ENCODE assay signal across 9 cellular contexts in the genomic region with DNA sequence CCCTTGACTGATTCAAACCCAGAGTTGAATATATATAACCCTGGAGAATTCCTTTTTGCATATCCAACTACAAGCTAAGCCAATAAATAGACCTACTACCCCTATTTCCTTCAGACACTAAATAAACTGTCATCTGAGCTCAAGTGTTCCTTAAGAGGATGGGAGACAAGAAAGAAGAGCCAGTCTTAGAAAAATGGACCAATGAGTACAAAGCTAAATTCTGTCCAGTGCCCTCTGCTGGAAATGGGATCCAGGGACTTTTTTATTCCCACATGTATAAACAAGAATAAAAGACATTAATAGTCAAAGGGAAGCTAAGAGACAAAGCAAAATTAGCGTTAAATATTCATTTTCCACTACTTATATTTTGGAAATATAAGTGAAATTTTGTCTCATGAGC. TPM values are rescaled to one million over a fixed set of nuclear protein-coding genes. Genes with fewer than 3 reads are reported as not detected.
DNase-seq lines count a peak whose midpoint lies in the region; ATAC-seq and TF ChIP-seq lines count a peak whose summit lies in the region.
"Had no signal": no experiment of that assay in that cellular context is flagged by ENCODE, and none has a peak within 500 bp of the region (broad histone marks: within the 10 kb centered on the region; RNA-seq: fewer than 3 reads in every experiment).

No MANE protein-coding gene starts in this region.

- no peak for TF ChIP-seq EP300 in gastroesophageal sphincter (IDR thresholded peaks at IDR 0.05)
- TF ChIP-seq EP300 in transverse colon (IDR thresholded peaks at IDR 0.05; ENCODE audit: low read depth): no peak

- peak overlapping the region in 3 of 4 donors; percentile 76 to 95 (median 92) for H3K27ac ChIP-seq in gastroesophageal sphincter
- peak overlapping the region; percentile 94 to 98 (median 96) for H3K27ac ChIP-seq in transverse colon
- no peak overlapping the region for H3K27ac ChIP-seq in SJCRH30
- H3K27ac ChIP-seq in heart left ventricle: peak overlapping the region in 3 of 12 donors; percentile 8 to 97 (median 16)

- CTCF ChIA-PET in activated naive CD4-positive, alpha-beta T cell treated with anti-CD3 and anti-CD28 coated beads, Interleukin-2, amount 10 ng/mL, durations not matched to agents 7 days and 5 days (lab: Charles Lee): interaction anchor here (0.8 to 3.6 kb wide), 8 partner anchors 14 to 130 kb away, joined by 3 to 21 read pairs (median 6); a partner anchor contains a TSS

- DNase-seq in activated naive CD4-positive, alpha-beta T cell treated with anti-CD3 and anti-CD28 coated beads, Interleukin-2, amount 10 ng/mL, durations not matched to agents 7 days and 5 days: no peak
- DNase-seq in T-helper 17 cell (no peak), transverse colon (no peak), NCI-H187 (lab: John Stamatoyannopoulos, UW) (no peak), SJCRH30 (no peak), heart left ventricle (no peak)
- DNase-seq: NCI-H1694 had no signal

- ATAC-seq in T-helper 17 cell (no peak), gastroesophageal sphincter (no peak), heart left ventricle (no peak)

- 44 to 67% methylated on average over 1 of the region's 1 CpG for WGBS in gastroesophageal sphincter (ENCODE audit: low coverage in 1 of 2), 2 donors
- 82 to 92% methylated on average over 1 of the region's 1 CpG for WGBS in transverse colon (ENCODE audit: low coverage in 1 of 2), 2 donors
- 67 to 81% (median 71%) methylated on average over 1 of the region's 1 CpG for WGBS in heart left ventricle, 4 donors

- H3K27me3 Mint-ChIP-seq in activated naive CD4-positive, alpha-beta T cell treated with anti-CD3 and anti-CD28 coated beads, Interleukin-2, amount 50 U/mL, for 24 hours: no peaks in the 10 kb centered on the region
- peaks cover 5% of the 10 kb centered on the region for H3K27me3 Mint-ChIP-seq in activated naive CD4-positive, alpha-beta T cell treated with anti-CD3 and anti-CD28 coated beads, Interleukin-2, amount 10 ng/mL, durations not matched to agents 7 days and 5 days
- H3K27me3 Mint-ChIP-seq in T-helper 17 cell: no peaks in the 10 kb centered on the region

- in situ Hi-C loops in transverse colon (cut with MboI; ENCODE audit: low pct_ligation_motif_present in 1 of 4, low pct_unique_long_range_greater_than_20kb in 1 of 4, low sequenced_read_pairs in 3 of 4): no loop called here

- intact Hi-C loops in transverse colon (cut with DNase I; ENCODE audit: low total_unique reads): no loop called here
- intact Hi-C loops in heart left ventricle (cut with DNase I): loop anchor here in 1 of 10 donors (5.0 kb wide), 1 partner anchor 55 kb away; a partner anchor contains a TSS

- H3K4me1 Mint-ChIP-seq in activated naive CD4-positive, alpha-beta T cell treated with anti-CD3 and anti-CD28 coated beads, Interleukin-2, amount 50 U/mL, for 24 hours: peaks cover 68% of the 10 kb centered on the region
- H3K4me1 Mint-ChIP-seq in activated naive CD4-positive, alpha-beta T cell treated with anti-CD3 and anti-CD28 coated beads, Interleukin-2, amount 10 ng/mL, durations not matched to agents 7 days and 5 days: peaks cover 65% of the 10 kb centered on the region
- peaks cover 59% of the 10 kb centered on the region for H3K4me1 Mint-ChIP-seq in T-helper 17 cell

- H3K27me3 ChIP-seq in gastroesophageal sphincter: no peaks in the 10 kb centered on the region
- no peaks in the 10 kb centered on the region for H3K27me3 ChIP-seq in transverse colon
- no peaks in the 10 kb centered on the region for H3K27me3 ChIP-seq in SJCRH30
- H3K27me3 ChIP-seq in heart left ventricle: no peaks in the 10 kb centered on the region

- H3K36me3 ChIP-seq in gastroesophageal sphincter (peaks cover 0 to 31% of the 10 kb centered on the region in 2 donors), transverse colon (peaks cover 0 to 31% (median 17%) of the 10 kb centered on the region in 4 donors), SJCRH30 (peaks cover 51% of the 10 kb centered on the region), heart left ventricle (peaks cover 0 to 69% (median 37%) of the 10 kb centered on the region in 9 donors)

- H3K36me3 Mint-ChIP-seq in activated naive CD4-positive, alpha-beta T cell treated with anti-CD3 and anti-CD28 coated beads, Interleukin-2, amount 50 U/mL, for 24 hours: peaks cover 48% of the 10 kb centered on the region
- H3K36me3 Mint-ChIP-seq in activated naive CD4-positive, alpha-beta T cell treated with anti-CD3 and anti-CD28 coated beads, Interleukin-2, amount 10 ng/mL, durations not matched to agents 7 days and 5 days: peaks cover 90% of the 10 kb centered on the region
- H3K36me3 Mint-ChIP-seq in T-helper 17 cell (ENCODE audit: low read depth): peaks cover 24% of the 10 kb centered on the region

- TF ChIP-seq CTCF in gastroesophageal sphincter (IDR thresholded peaks at IDR 0.05) (peak in 3 of 4 experiments; percentile 7 to 38 (median 35)), transverse colon (IDR thresholded peaks at IDR 0.05) (peak in 1 of 5 experiments; percentile 15), heart left ventricle (IDR thresholded peaks at IDR 0.05) (peak in 5 of 12 donors; percentile 13 to 50 (median 30))

- no peak for TF ChIP-seq POLR2A in gastroesophageal sphincter (IDR thresholded peaks at IDR 0.05)
- TF ChIP-seq POLR2A in transverse colon (IDR thresholded peaks at IDR 0.05): no peak
- TF ChIP-seq POLR2A in heart left ventricle (IDR thresholded peaks at IDR 0.05): no peak

- H3K27ac Mint-ChIP-seq in activated naive CD4-positive, alpha-beta T cell treated with anti-CD3 and anti-CD28 coated beads, Interleukin-2, amount 50 U/mL, for 24 hours: peak overlapping the region; percentile 66
- H3K27ac Mint-ChIP-seq in activated naive CD4-positive, alpha-beta T cell treated with anti-CD3 and anti-CD28 coated beads, Interleukin-2, amount 10 ng/mL, durations not matched to agents 7 days and 5 days: no peak overlapping the region
- H3K27ac Mint-ChIP-seq in T-helper 17 cell: peak overlapping the region; percentile 97

- H3K4me1 ChIP-seq in gastroesophageal sphincter (peaks cover 30 to 71% (median 35%) of the 10 kb centered on the region in 3 donors), transverse colon (peaks cover 4 to 43% (median 28%) of the 10 kb centered on the region in 4 donors), SJCRH30 (peaks cover 4% of the 10 kb centered on the region; the same call in 1 of the 2 replicates), heart left ventricle (peaks cover 0 to 58% (median 50%) of the 10 kb centered on the region in 12 donors)

- H3K9me3 Mint-ChIP-seq in activated naive CD4-positive, alpha-beta T cell treated with anti-CD3 and anti-CD28 coated beads, Interleukin-2, amount 50 U/mL, for 24 hours: no peaks in the 10 kb centered on the region
- no peaks in the 10 kb centered on the region for H3K9me3 Mint-ChIP-seq in activated naive CD4-positive, alpha-beta T cell treated with anti-CD3 and anti-CD28 coated beads, Interleukin-2, amount 10 ng/mL, durations not matched to agents 7 days and 5 days

- no peak overlapping the region for H3K4me3 ChIP-seq in gastroesophageal sphincter
- H3K4me3 ChIP-seq in transverse colon: no peak overlapping the region
- no peak overlapping the region for H3K4me3 ChIP-seq in SJCRH30
- H3K4me3 ChIP-seq in heart left ventricle: no peak overlapping the region

- no peaks in the 10 kb centered on the region for H3K9me3 ChIP-seq in T-helper 17 cell (ENCODE audit: control insufficient read depth, low read length, poor library complexity, severe bottlenecking)
- no peaks in the 10 kb centered on the region for H3K9me3 ChIP-seq in gastroesophageal sphincter
- H3K9me3 ChIP-seq in transverse colon: no peaks in the 10 kb centered on the region
- no peaks in the 10 kb centered on the region for H3K9me3 ChIP-seq in SJCRH30 (replicated peaks)
- no peaks in the 10 kb centered on the region for H3K9me3 ChIP-seq in heart left ventricle

- no peak overlapping the region for H3K4me3 Mint-ChIP-seq in activated naive CD4-positive, alpha-beta T cell treated with anti-CD3 and anti-CD28 coated beads, Interleukin-2, amount 50 U/mL, for 24 hours
- no peak overlapping the region for H3K4me3 Mint-ChIP-seq in activated naive CD4-positive, alpha-beta T cell treated with anti-CD3 and anti-CD28 coated beads, Interleukin-2, amount 10 ng/mL, durations not matched to agents 7 days and 5 days
- H3K4me3 Mint-ChIP-seq in T-helper 17 cell: no peak overlapping the region

RNA-seq across cellular contexts. Expression of a gene that starts 4.8 kb away (rescaled TPM):
- total RNA-seq in T-helper 17 cell: 100 to 1,000 TPM; 114 to 123 TPM
- total RNA-seq in gastroesophageal sphincter: 10 to 100 TPM; 26.7 to 50.4 (median 37.9) TPM
- total RNA-seq in transverse colon: 10 to 100 TPM; 35.5 to 62.5 (median 53.8) TPM
- total RNA-seq in SJCRH30 (2014; rRNA removed; shearing (Covaris generic)): 93.7 and 120 TPM in 2 replicates
- 10 to 100 TPM; 21.7 to 44.9 (median 29.9) TPM for total RNA-seq in heart left ventricle
- polyA plus RNA-seq in heart left ventricle: 1 to 10 TPM; 9.4 to 9.6 TPM

RNA-seq across cellular contexts. Expression of a gene that starts 5.4 kb away (rescaled TPM):
- total RNA-seq in T-helper 17 cell (10 to 100 TPM; 16.3 to 23.2 TPM), gastroesophageal sphincter (10 to 100 TPM; 35.0 to 41.2 (median 36.7) TPM), transverse colon (10 to 100 TPM in 3 of 4 donors, 1 to 10 TPM in 1; 6.0 to 61.9 (median 39.4) TPM), heart left ventricle (100 to 1,000 TPM in 6 of 9 donors, 10 to 100 TPM in 3; 84.2 to 160 (median 122) TPM)
- 48.8 and 51.6 TPM in 2 replicates for total RNA-seq in SJCRH30 (2014; rRNA removed; shearing (Covaris generic))
- polyA plus RNA-seq in heart left ventricle: 100 to 1,000 TPM; 102 to 219 TPM

RNA-seq across cellular contexts. Expression of a gene that starts 14.5 kb away (rescaled TPM):
- 1 to 10 TPM; 5.6 to 6.6 TPM for total RNA-seq in T-helper 17 cell
- total RNA-seq in gastroesophageal sphincter: 1 to 10 TPM in 3 of 4 donors, under 1 TPM in 1; 0.82 to 2.6 (median 2.1) TPM
- 100 to 1,000 TPM in 1 of 4 donors, 10 to 100 TPM in 3; 10.6 to 174 (median 22.2) TPM for total RNA-seq in transverse colon
- 11.4 and 13.0 TPM in 2 replicates for total RNA-seq in SJCRH30 (2014; rRNA removed; shearing (Covaris generic))
- total RNA-seq in heart left ventricle: 1 to 10 TPM; 1.1 to 7.0 (median 3.3) TPM
- polyA plus RNA-seq in heart left ventricle: 1 to 10 TPM; 2.7 to 3.5 TPM

RNA-seq across cellular contexts. Expression of a gene that starts 34.7 kb away (rescaled TPM):
- total RNA-seq in T-helper 17 cell (10 to 100 TPM; 32.6 to 37.0 TPM), gastroesophageal sphincter (10 to 100 TPM; 10.8 to 19.6 (median 16.6) TPM), transverse colon (100 to 1,000 TPM in 1 of 4 donors, 10 to 100 TPM in 3; 49.1 to 301 (median 63.5) TPM), heart left ventricle (10 to 100 TPM; 27.9 to 58.9 (median 47.4) TPM)
- 9.1 and 10.0 TPM in 2 replicates for total RNA-seq in SJCRH30 (2014; rRNA removed; shearing (Covaris generic))
- 10 to 100 TPM; 46.0 to 79.3 TPM for polyA plus RNA-seq in heart left ventricle

RNA-seq across cellular contexts. Expression of a gene that starts 41.0 kb away (rescaled TPM):
- 100 to 1,000 TPM in 1 of 2 donors, 10 to 100 TPM in 1; 97.4 to 106 TPM for total RNA-seq in T-helper 17 cell
- 10 to 100 TPM; 42.8 to 63.6 (median 47.4) TPM for total RNA-seq in gastroesophageal sphincter
- 10 to 100 TPM; 33.0 to 52.0 (median 40.1) TPM for total RNA-seq in transverse colon
- total RNA-seq in SJCRH30 (2014; rRNA removed; shearing (Covaris generic)): 68.0 and 74.7 TPM in 2 replicates
- total RNA-seq in heart left ventricle: 10 to 100 TPM; 35.1 to 49.0 (median 39.8) TPM
- 10 to 100 TPM; 28.0 to 76.8 TPM for polyA plus RNA-seq in heart left ventricle
